Comparison of ENCODE assay signal across 1 cellular context in genomic region chr2:83155826-83156225, GRCh38.
TF ChIP-seq lines count a peak whose summit lies in the region.

No MANE protein-coding gene starts in this region.

TF ChIP-seq in K562, 482 proteins besides CTCF, POLR2A, EP300 and RAD21 (continued from another document):
- TF ChIP-seq AFF1 (IDR thresholded peaks at IDR 0.05; ENCODE audit: low read depth in 1 of 2, partially characterized antibody in 2 of 2) = no peak
